Comparison of ENCODE assay signal across 8 cellular contexts in the genomic region with DNA sequence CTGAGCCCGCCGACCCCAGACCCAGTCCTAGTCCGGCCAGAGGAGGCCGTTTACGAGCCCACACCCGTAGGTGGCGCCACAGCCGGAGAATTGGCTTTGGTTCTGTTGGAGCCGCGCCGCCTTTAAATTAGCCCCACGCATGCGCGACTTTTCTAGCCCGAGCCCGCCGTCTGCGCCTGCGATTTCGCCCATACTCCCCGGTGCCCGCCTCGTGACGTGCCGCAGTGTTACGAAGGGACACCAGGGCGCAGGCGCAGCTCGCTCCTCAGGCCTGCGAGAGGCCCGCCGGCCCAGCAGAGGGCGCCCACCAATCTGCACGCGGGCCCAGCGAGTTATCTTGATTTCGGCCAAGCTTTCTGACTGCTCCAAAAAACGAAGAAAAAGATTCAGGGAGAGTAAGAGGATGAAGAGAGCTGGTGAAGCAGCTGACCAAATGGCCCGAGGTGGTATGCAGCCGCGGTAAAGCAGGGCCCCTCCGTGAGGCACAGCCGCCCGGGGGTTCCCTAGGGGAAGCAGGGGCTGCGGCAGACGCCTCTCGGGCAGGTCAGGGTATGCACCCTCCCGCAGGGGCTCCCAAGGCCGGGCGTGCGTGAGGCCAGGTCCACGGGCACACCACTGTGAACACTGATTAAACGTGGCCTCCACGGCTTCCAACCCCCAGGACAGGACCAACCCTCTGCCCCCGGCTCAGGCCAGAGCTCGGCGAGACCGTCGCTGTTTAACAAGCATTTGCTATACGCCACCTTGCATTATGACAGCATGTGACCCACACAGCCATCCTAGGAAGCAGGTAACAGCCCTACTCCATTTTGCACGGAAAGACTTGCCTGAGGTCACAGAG. TPM values are rescaled to one million over a fixed set of nuclear protein-coding genes. Genes with fewer than 3 reads are reported as not detected.
DNase-seq lines count a peak whose midpoint lies in the region; ATAC-seq and TF ChIP-seq lines count a peak whose summit lies in the region.

No MANE protein-coding gene starts in this region.

- H3K36me3 ChIP-seq in kidney epithelial cell (ENCODE audit: control insufficient read depth, insufficient read depth, low read length), result peaks cover 7% of the 10 kb centered on the region

- H3K4me3 ChIP-seq in kidney epithelial cell (ENCODE audit: low read depth, low read length), result peak overlapping the region; percentile 66

- DNase-seq in AG08395 (ENCODE audit: low spot score) (peak; percentile 100), NCI-H226 (peak; percentile 86), cerebellum (ENCODE audit: low spot score) (peak; percentile 99), kidney epithelial cell (ENCODE audit: low read depth) (peak; percentile 67)
- peak; percentile 93 to 97 for DNase-seq in stimulated activated CD4-positive, alpha-beta T cell treated with anti-CD3 and anti-CD28 coated beads, Interleukin-15, amount 100 ng/mL, for 48 hours (ENCODE audit: low read depth in 2 of 2)

- H3K27me3 ChIP-seq in kidney epithelial cell (ENCODE audit: control insufficient read depth, insufficient read depth, low read length), result no peaks in the 10 kb centered on the region

- TF ChIP-seq CTCF in kidney epithelial cell (IDR thresholded peaks at IDR 0.05; ENCODE audit: insufficient read depth, low read length, poor library complexity, severe bottlenecking), result peak; percentile 93

- peak; percentile 82 for ATAC-seq in GM18909 (IDR thresholded peaks at IDR 0.05; ENCODE audit: poor library complexity, unreplicated experiment)
- peak; percentile 91 for ATAC-seq in HG03175 (IDR thresholded peaks at IDR 0.05; ENCODE audit: unreplicated experiment)
- peak; percentile 82 to 83 for ATAC-seq in activated CD4-positive, CD25-positive, alpha-beta regulatory T cell treated with anti-CD3 and anti-CD28 coated beads, Interleukin-2, amount 50 U/mL, for 24 hours

RNA-seq across cellular contexts. Expression of gene RPN1, which starts 32.8 kb away (rescaled TPM):
- total RNA-seq in cerebellum, result 146 TPM
- total RNA-seq in kidney epithelial cell, result 348 and 362 TPM in 2 replicates

Comparison
In these comparisons a context has a peak if more than half of its experiments do, and no peak if none do; other contexts are left out.
1. Peak in every context shown above with its lines: DNase-seq, ATAC-seq and H3K4me3 ChIP-seq.